8 cellular contexts compared by ENCODE assay signal in genomic region chr1:179883040-179883501, GRCh38. TPM values are rescaled to one million over a fixed set of nuclear protein-coding genes. Genes with fewer than 3 reads are reported as not detected.
A peak's percentile ranks its signal among the peaks of the same experiment; 100 is the strongest.
DNase-seq lines count a peak whose midpoint lies in the region; ATAC-seq and TF ChIP-seq lines count a peak whose summit lies in the region.

No MANE protein-coding gene starts in this region.

- DNase-seq in Caco-2 (no peak), NAMALWA (ENCODE audit: low spot score) (peak; percentile 81), caudate nucleus (lab: John Stamatoyannopoulos, UW) (peak in 3 of 61 donors; percentile 26 to 60 (median 52)), mesothelial cell of epicardium (ENCODE audit: low spot score in 2 of 2, unreplicated experiment in 2 of 2) (no peak), cortex of kidney (lab: John Stamatoyannopoulos, UW) (no peak), COLO668 (lab: John Stamatoyannopoulos, UW; ENCODE audit: unreplicated experiment) (no peak)

- POLR2A ChIA-PET in Caco-2 (lab: Charles Lee): interaction anchor here (1.8 kb wide), 1 partner anchor 71 kb away, joined by 5 read pairs; the partner anchor contains the start of gene CEP350

- CTCF ChIA-PET in Caco-2 (lab: Charles Lee): interaction anchor here (0.8 to 2.5 kb wide), 4 partner anchors 15 to 177 kb away, joined by 3 to 12 read pairs (median 6); no protein-coding TSS in a partner anchor

- H3K9me3 ChIP-seq in Caco-2: no peaks in the 10 kb centered on the region

- peak overlapping the region; percentile 95 for H3K4me3 Mint-ChIP-seq in Caco-2 (ENCODE audit: unreplicated experiment)
- peak overlapping the region; percentile 91 for H3K4me3 Mint-ChIP-seq in mesothelial cell of epicardium

- H3K27me3 ChIP-seq in Caco-2 (replicated peaks; ENCODE audit: control insufficient read depth, insufficient read depth, low read length): no peaks in the 10 kb centered on the region

- H3K36me3 Mint-ChIP-seq in Caco-2 (ENCODE audit: insufficient read depth, unreplicated experiment): peaks cover 21% of the 10 kb centered on the region
- peaks cover 8% of the 10 kb centered on the region for H3K36me3 Mint-ChIP-seq in mesothelial cell of epicardium

- H3K36me3 ChIP-seq in Caco-2 (ENCODE audit: control insufficient read depth, insufficient read depth, low read length): peaks cover 2% of the 10 kb centered on the region; the same call in 1 of the 2 replicates

- H3K4me1 ChIP-seq in Caco-2: peaks cover 9% of the 10 kb centered on the region

- peak overlapping the region; percentile 93 for H3K27ac ChIP-seq in caudate nucleus (ENCODE audit: low read depth, low read length)

- H3K27ac Mint-ChIP-seq in Caco-2 (ENCODE audit: unreplicated experiment) (peak overlapping the region; percentile 100), mesothelial cell of epicardium (peak overlapping the region; percentile 100)

- peak overlapping the region; percentile 65 for H3K4me3 ChIP-seq in Caco-2 (ENCODE audit: low read depth, low read length)

- H3K9me3 Mint-ChIP-seq in Caco-2 (ENCODE audit: unreplicated experiment) (no peaks in the 10 kb centered on the region), mesothelial cell of epicardium (no peaks in the 10 kb centered on the region)

- no TSS peak for BruUV-seq in Caco-2 (replicated peaks; lab: Mats Ljungman, UMichigan)

- H3K4me1 Mint-ChIP-seq in Caco-2 (ENCODE audit: low read depth, unreplicated experiment) (peaks cover 18% of the 10 kb centered on the region), mesothelial cell of epicardium (peaks cover 32% of the 10 kb centered on the region)

- no peaks in the 10 kb centered on the region for H3K27me3 Mint-ChIP-seq in Caco-2 (ENCODE audit: insufficient read depth, unreplicated experiment)
- H3K27me3 Mint-ChIP-seq in mesothelial cell of epicardium (ENCODE audit: low read depth): no peaks in the 10 kb centered on the region

- intact Hi-C loops in Caco-2 (cut with micrococcal nuclease; ENCODE audit: unreplicated experiment): no loop called here

- peak; percentile 14 for ATAC-seq in GM21423 (IDR thresholded peaks at IDR 0.05; ENCODE audit: unreplicated experiment)
- no peak for ATAC-seq in HG03439 (IDR thresholded peaks at IDR 0.05; ENCODE audit: unreplicated experiment)

- TF ChIP-seq CTCF in Caco-2 (IDR thresholded peaks at IDR 0.05; ENCODE audit: insufficient read depth in 1 of 2, low read depth in 1 of 2, low read length in 1 of 2, severe bottlenecking in 1 of 2, unreplicated experiment in 1 of 2) (no peak), mesothelial cell of epicardium (IDR thresholded peaks at IDR 0.05; ENCODE audit: unreplicated experiment) (no peak)

RNA-seq across cellular contexts. Expression of gene TOR1AIP1, which starts 1.0 kb away (rescaled TPM):
- total RNA-seq in Caco-2 (2022) (25.4 and 30.3 TPM in 2 replicates), mesothelial cell of epicardium (20.3 to 23.3 TPM (median 23.2 TPM) in 3 replicates)

RNA-seq across cellular contexts. Expression of gene TOR1AIP2, which starts 5.5 kb away (rescaled TPM):
- 92.8 and 94.7 TPM in 2 replicates for total RNA-seq in Caco-2 (2022)
- 82.5 to 85.5 TPM (median 84.4 TPM) in 3 replicates for total RNA-seq in mesothelial cell of epicardium
